15 cellular contexts compared by ENCODE assay signal in the genomic region with DNA sequence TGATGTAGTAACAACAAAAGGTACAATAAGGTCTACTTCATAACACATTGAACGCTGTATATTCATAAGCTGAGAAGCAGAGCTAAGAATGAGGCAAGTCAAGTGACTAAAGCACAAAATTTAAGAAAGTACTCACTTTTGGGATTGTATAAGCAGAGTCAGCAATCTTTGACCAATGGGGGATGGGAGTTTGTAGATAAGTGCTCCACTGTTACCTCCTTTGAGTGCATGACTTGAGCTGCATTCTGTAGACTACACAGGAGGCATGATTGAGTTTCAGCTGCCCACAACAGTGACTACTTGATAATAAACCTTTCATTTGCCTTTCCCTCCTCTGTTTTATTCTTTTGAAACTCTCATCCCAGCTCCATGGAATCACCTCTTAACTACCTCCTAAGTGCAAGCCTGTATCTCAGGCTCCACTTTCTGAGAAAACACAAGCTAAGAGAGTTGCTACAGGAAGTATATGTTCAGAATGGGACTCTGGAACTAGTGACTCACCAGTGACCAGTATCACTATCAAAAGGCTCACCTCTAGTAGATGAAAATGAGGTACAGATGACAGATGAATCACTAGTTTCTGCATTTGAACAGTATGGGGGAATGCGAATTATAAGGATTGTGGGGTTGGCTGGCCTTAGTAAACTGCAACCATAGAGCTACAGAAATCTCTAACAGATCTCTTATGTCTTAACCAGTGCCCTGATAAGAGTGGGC. TPM values are rescaled to one million over a fixed set of nuclear protein-coding genes. Genes with fewer than 3 reads are reported as not detected.
DNase-seq lines count a peak whose midpoint lies in the region; ATAC-seq, FAIRE-seq and TF ChIP-seq lines count a peak whose summit lies in the region.
"Had no signal": no experiment of that assay in that cellular context is flagged by ENCODE, and none has a peak within 500 bp of the region (broad histone marks: within the 10 kb centered on the region; RNA-seq: fewer than 3 reads in every experiment).

No MANE protein-coding gene starts in this region.

- peak; percentile 9 for FAIRE-seq in keratinocyte (lab: Jason Lieb, UNC)
- FAIRE-seq: D721Med had no signal

- no peak overlapping the region for H3K27ac ChIP-seq in keratinocyte (ENCODE audit: control insufficient read depth, insufficient read depth, low read length)
- H3K27ac ChIP-seq: SJSA1, tibial artery had no signal

- H3K79me2 ChIP-seq in keratinocyte (ENCODE audit: control insufficient read depth, insufficient read depth, low read length), result no peaks in the 10 kb centered on the region

- H3K4me3 Mint-ChIP-seq in stimulated activated memory B cell treated with anti-CD40 and anti-IgM and Interleukin-4, amounts not matched to agents 10 μg/mL and 1 μg/mL and 100 μg/mL, for 72 hours, result no peak overlapping the region
- no peak overlapping the region for H3K4me3 Mint-ChIP-seq in T-helper 17 cell
- H3K4me3 Mint-ChIP-seq: activated naive CD8-positive, alpha-beta T cell treated with anti-CD3 and anti-CD28 coated beads, Interleukin-2, amount 10 ng/mL, durations not matched to agents 7 days and 5 days had no signal

- H3K27me3 ChIP-seq in keratinocyte (ENCODE audit: control insufficient read depth, extremely low read depth, insufficient read depth, low read length) (no peaks in the 10 kb centered on the region), HAP-1 (ENCODE audit: low read depth) (peaks cover 7% of the 10 kb centered on the region; the same call in 1 of the 2 replicates)
- H3K27me3 ChIP-seq: SJSA1, tibial artery had no signal

- H4K20me1 ChIP-seq in keratinocyte (ENCODE audit: control insufficient read depth, extremely low read depth, insufficient read depth, low read length), result no peaks in the 10 kb centered on the region

- H3K36me3 ChIP-seq in keratinocyte (ENCODE audit: control insufficient read depth in 2 of 2, extremely low read depth in 1 of 2, insufficient read depth in 2 of 2, low read length in 2 of 2) (no peaks in the 10 kb centered on the region), HAP-1 (replicated peaks) (no peaks in the 10 kb centered on the region)
- H3K36me3 ChIP-seq: SJSA1, tibial artery had no signal

- in situ Hi-C loops in HAP-1 (cut with MboI; ENCODE audit: low sequenced_read_pairs), result no loop called here

- dilution Hi-C loops in keratinocyte (cut with MboI; ENCODE audit: extremely low pct_ligation_motif_present, low sequenced_read_pairs), result no loop called here

- peak; percentile 55 for ATAC-seq in GM18858 (IDR thresholded peaks at IDR 0.05; ENCODE audit: unreplicated experiment)
- ATAC-seq in GM21786 (IDR thresholded peaks at IDR 0.05; ENCODE audit: unreplicated experiment), result peak; percentile 93
- no peak for ATAC-seq in stimulated activated memory B cell treated with anti-CD40 and anti-IgM and Interleukin-4, amounts not matched to agents 10 μg/mL and 1 μg/mL and 100 μg/mL, for 72 hours
- ATAC-seq in GM19035 (IDR thresholded peaks at IDR 0.05; ENCODE audit: unreplicated experiment), result no peak
- ATAC-seq in T-helper 17 cell, result no peak

- H3K4me1 ChIP-seq in keratinocyte (ENCODE audit: control insufficient read depth, extremely low read depth, insufficient read depth, low read length), result peaks cover 15% of the 10 kb centered on the region
- no peaks in the 10 kb centered on the region for H3K4me1 ChIP-seq in HAP-1
- H3K4me1 ChIP-seq: SJSA1, tibial artery had no signal

- H3K9me1 ChIP-seq in keratinocyte (ENCODE audit: control insufficient read depth, extremely low read depth, insufficient read depth, low read length), result no peaks in the 10 kb centered on the region

- no peaks in the 10 kb centered on the region for H3K9me3 ChIP-seq in keratinocyte (ENCODE audit: control insufficient read depth, low read depth, low read length)
- H3K9me3 ChIP-seq in T-helper 17 cell (ENCODE audit: control insufficient read depth, low read length, poor library complexity, severe bottlenecking), result no peaks in the 10 kb centered on the region
- no peaks in the 10 kb centered on the region for H3K9me3 ChIP-seq in HAP-1
- H3K9me3 ChIP-seq: SJSA1, tibial artery had no signal

- H2AFZ ChIP-seq in keratinocyte (ENCODE audit: control insufficient read depth, low read length), result peak overlapping the region; percentile 44

- no peaks in the 10 kb centered on the region for H3K9me3 Mint-ChIP-seq in stimulated activated memory B cell treated with anti-CD40 and anti-IgM and Interleukin-4, amounts not matched to agents 10 μg/mL and 1 μg/mL and 100 μg/mL, for 72 hours
- H3K9me3 Mint-ChIP-seq: activated naive CD8-positive, alpha-beta T cell treated with anti-CD3 and anti-CD28 coated beads, Interleukin-2, amount 10 ng/mL, durations not matched to agents 7 days and 5 days had no signal

- H3K27me3 Mint-ChIP-seq in stimulated activated memory B cell treated with anti-CD40 and anti-IgM and Interleukin-4, amounts not matched to agents 10 μg/mL and 1 μg/mL and 100 μg/mL, for 72 hours, result no peaks in the 10 kb centered on the region
- no peaks in the 10 kb centered on the region for H3K27me3 Mint-ChIP-seq in T-helper 17 cell
- H3K27me3 Mint-ChIP-seq: activated naive CD8-positive, alpha-beta T cell treated with anti-CD3 and anti-CD28 coated beads, Interleukin-2, amount 10 ng/mL, durations not matched to agents 7 days and 5 days had no signal

- no peak overlapping the region for H3K9ac ChIP-seq in keratinocyte (ENCODE audit: control insufficient read depth, extremely low read depth, insufficient read depth, low read length)

- no peak overlapping the region for H3K4me3 ChIP-seq in keratinocyte (ENCODE audit: control insufficient read depth in 2 of 3, extremely low read depth in 1 of 3, insufficient read depth in 2 of 3, low read depth in 1 of 3, low read length in 3 of 3)
- no peak overlapping the region for H3K4me3 ChIP-seq in HAP-1
- H3K4me3 ChIP-seq: SJSA1, tibial artery had no signal

- peak overlapping the region; percentile 19 for H3K4me2 ChIP-seq in keratinocyte (ENCODE audit: control insufficient read depth, extremely low read depth, insufficient read depth, low read depth, low read length)

- H3K27ac Mint-ChIP-seq in stimulated activated memory B cell treated with anti-CD40 and anti-IgM and Interleukin-4, amounts not matched to agents 10 μg/mL and 1 μg/mL and 100 μg/mL, for 72 hours, result no peak overlapping the region
- no peak overlapping the region for H3K27ac Mint-ChIP-seq in T-helper 17 cell
- H3K27ac Mint-ChIP-seq: activated naive CD8-positive, alpha-beta T cell treated with anti-CD3 and anti-CD28 coated beads, Interleukin-2, amount 10 ng/mL, durations not matched to agents 7 days and 5 days had no signal

- DNase-seq in HPDE6-E6E7 (ENCODE audit: extremely low spot score) (peak; percentile 49), keratinocyte (ENCODE audit: low read depth, low spot score) (peak; percentile 17), T-helper 17 cell (no peak), HAP-1 (ENCODE audit: low spot score in 2 of 2) (no peak)
- DNase-seq: activated naive CD8-positive, alpha-beta T cell treated with anti-CD3 and anti-CD28 coated beads, Interleukin-2, amount 10 ng/mL, durations not matched to agents 7 days and 5 days; NCI-H345; tibial artery had no signal

- H3K36me3 Mint-ChIP-seq in stimulated activated memory B cell treated with anti-CD40 and anti-IgM and Interleukin-4, amounts not matched to agents 10 μg/mL and 1 μg/mL and 100 μg/mL, for 72 hours, result no peaks in the 10 kb centered on the region
- no peaks in the 10 kb centered on the region for H3K36me3 Mint-ChIP-seq in T-helper 17 cell (ENCODE audit: low read depth)
- H3K36me3 Mint-ChIP-seq: activated naive CD8-positive, alpha-beta T cell treated with anti-CD3 and anti-CD28 coated beads, Interleukin-2, amount 10 ng/mL, durations not matched to agents 7 days and 5 days had no signal

- H3K4me1 Mint-ChIP-seq in stimulated activated memory B cell treated with anti-CD40 and anti-IgM and Interleukin-4, amounts not matched to agents 10 μg/mL and 1 μg/mL and 100 μg/mL, for 72 hours, result no peaks in the 10 kb centered on the region
- H3K4me1 Mint-ChIP-seq in T-helper 17 cell, result no peaks in the 10 kb centered on the region
- H3K4me1 Mint-ChIP-seq: activated naive CD8-positive, alpha-beta T cell treated with anti-CD3 and anti-CD28 coated beads, Interleukin-2, amount 10 ng/mL, durations not matched to agents 7 days and 5 days had no signal

- TF ChIP-seq CTCF in keratinocyte (optimal IDR thresholded peaks at IDR 0.05 in 1 of 3, IDR thresholded peaks at IDR 0.05 in 1 of 3, conservative IDR thresholded peaks at IDR 0.05 in 1 of 3; ENCODE audit: extremely low read depth in 1 of 3, insufficient read depth in 2 of 3, low read length in 3 of 3), result no peak

RNA-seq across cellular contexts. Expression of a gene that starts 49.2 kb away (rescaled TPM):
- 0.08 TPM in 1 of 3 replicates, not detected in the others for polyA plus RNA-seq in keratinocyte
- polyA plus RNA-seq in keratinocyte (2011; ENCODE audit: low read depth), result 0.41 TPM
- polyA plus RNA-seq in keratinocyte (2011; cell fraction: cytosol; rRNA removed), result 0.05 TPM in 1 of 2 replicates, not detected in the other
- 0.08 TPM in 1 of 2 replicates, not detected in the other for polyA plus RNA-seq in keratinocyte (2011; cell fraction: nucleus; rRNA removed)
- polyA plus RNA-seq in keratinocyte (2012; ENCODE audit: low replicate concordance), result 0.69 TPM in 1 of 2 replicates, not detected in the other
- polyA minus RNA-seq in keratinocyte, result 0.13 TPM in 1 of 3 replicates, not detected in the others
- polyA minus RNA-seq in keratinocyte (2011; cell fraction: cytosol; rRNA and poly(A)+ RNA removed), result not detected
- not detected in 2 replicates for polyA minus RNA-seq in keratinocyte (2011; cell fraction: nucleus; rRNA and poly(A)+ RNA removed)
- not detected for total RNA-seq in T-helper 17 cell
- total RNA-seq: activated naive CD8-positive, alpha-beta T cell treated with anti-CD3 and anti-CD28 coated beads, Interleukin-2, amount 10 ng/mL, durations not matched to agents 7 days and 5 days; dermis microvascular lymphatic vessel endothelial cell; mononuclear cell; SJSA1 had no signal

Comparison
In these comparisons a context has a peak if more than half of its experiments do, and no peak if none do; other contexts are left out.
1. ATAC-seq: peak in GM18858 (single experiment) and GM21786 (single experiment); none in stimulated activated memory B cell treated with anti-CD40 and anti-IgM and Interleukin-4, amounts not matched to agents 10 μg/mL and 1 μg/mL and 100 μg/mL, for 72 hours (single experiment), GM19035 (single experiment) and T-helper 17 cell (single experiment).
2. DNase-seq: peak in HPDE6-E6E7 (single experiment) and keratinocyte (single experiment); none in T-helper 17 cell (0 of 3) and HAP-1 (0 of 2).